Comparison of ENCODE assay signal across 8 cellular contexts in genomic region chr4:158667651-158668198, GRCh38. TPM values are rescaled to one million over a fixed set of nuclear protein-coding genes. Genes with fewer than 3 reads are reported as not detected.
DNase-seq lines count a peak whose midpoint lies in the region; ATAC-seq and TF ChIP-seq lines count a peak whose summit lies in the region.

No MANE protein-coding gene starts in this region.

- peaks cover 47% of the 10 kb centered on the region for H3K79me2 ChIP-seq in GM23338 (replicated peaks; ENCODE audit: insufficient read depth)

- no peak for TF ChIP-seq EP300 in stomach (IDR thresholded peaks at IDR 0.05)

- no peaks in the 10 kb centered on the region for H3K9me2 ChIP-seq in GM23338 (ENCODE audit: insufficient read depth)

- no peak overlapping the region for H2AFZ ChIP-seq in GM23338

- H3K36me3 ChIP-seq in GM23338 (ENCODE audit: insufficient read depth) (peaks cover 5% of the 10 kb centered on the region; the same call in 1 of the 2 replicates), stomach (no peaks in the 10 kb centered on the region)

- H3K4me3 ChIP-seq in AG10803 (ENCODE audit: low read length) (no peak overlapping the region), GM23338 (no peak overlapping the region), stomach (no peak overlapping the region)

- no peaks in the 10 kb centered on the region; the same call in 1 of the 2 replicates for H4K20me1 ChIP-seq in GM23338 (replicated peaks; ENCODE audit: insufficient read depth)

- H3K27me3 ChIP-seq in GM23338 (ENCODE audit: insufficient read depth), result no peaks in the 10 kb centered on the region
- H3K27me3 ChIP-seq in stomach, result no peaks in the 10 kb centered on the region

- H3F3A ChIP-seq in GM23338 (replicated peaks; ENCODE audit: low read depth), result peaks cover 5% of the 10 kb centered on the region; the same call in 1 of the 2 replicates

- H3K36me3 Mint-ChIP-seq in GM23338 (ENCODE audit: low read depth), result peaks cover 28% of the 10 kb centered on the region

- no peak overlapping the region for H3K27ac Mint-ChIP-seq in GM23338

- H3K27ac ChIP-seq in GM23338 (ENCODE audit: low read depth), result no peak overlapping the region
- H3K27ac ChIP-seq in stomach, result no peak overlapping the region

- TF ChIP-seq CTCF in AG10803 (conservative IDR thresholded peaks at IDR 0.05; ENCODE audit: low read length), result peak; percentile 71
- TF ChIP-seq CTCF in GM23338 (conservative IDR thresholded peaks at IDR 0.05; ENCODE audit: low read depth in 2 of 2), result peak; percentile 62 to 80
- peak in 4 of 7 experiments; percentile 22 to 36 (median 31) for TF ChIP-seq CTCF in stomach (IDR thresholded peaks at IDR 0.05)

- H3K9me3 Mint-ChIP-seq in GM23338, result no peaks in the 10 kb centered on the region; the same call in 2 of the 3 replicates

- no peak overlapping the region for H3K4me2 ChIP-seq in GM23338

- H3K4me1 ChIP-seq in GM23338 (ENCODE audit: insufficient read depth), result 0 out of 2 replicates have a peak, but pooled peaks cover 5% of the 10 kb centered on the region
- H3K4me1 ChIP-seq in stomach, result peaks cover 10 to 31% (median 16%) of the 10 kb centered on the region in 4 donors

- TF ChIP-seq POLR2A in stomach (IDR thresholded peaks at IDR 0.05), result no peak

- no peaks in the 10 kb centered on the region for H3K9me3 ChIP-seq in stomach

- peaks cover 12% of the 10 kb centered on the region for H3K27me3 Mint-ChIP-seq in GM23338 (ENCODE audit: insufficient read depth, low read depth, poor library complexity)

- peaks cover 12% of the 10 kb centered on the region; the same call in 2 of the 3 replicates for H3K4me1 Mint-ChIP-seq in GM23338

- ATAC-seq in GM23338 (no peak), HG02852 (IDR thresholded peaks at IDR 0.05; ENCODE audit: unreplicated experiment) (no peak)

- no peak overlapping the region for H3K4me3 Mint-ChIP-seq in GM23338

- intact Hi-C loops in stomach (cut with DNase I; ENCODE audit: low total_unique reads), result no loop called here

- DNase-seq in AG10803 (ENCODE audit: low read depth) (peak; percentile 45), GM23338 (ENCODE audit: low spot score) (peak; percentile 59), SW480 (ENCODE audit: low spot score) (peak; percentile 17), fibroblast of peridontal ligament (ENCODE audit: extremely low read depth) (peak; percentile 47), stomach (no peak), mesenteric fat pad (ENCODE audit: low spot score) (no peak)
- no peak for DNase-seq in activated CD8-positive, alpha-beta memory T cell treated with anti-CD3 and anti-CD28 coated beads, Interleukin-2, amount 50 U/mL, for 4 hours

- 79 to 86% (median 82%) methylated on average over 3 of the region's 3 CpGs for WGBS in stomach, 5 donors

TF ChIP-seq in GM23338, 12 proteins besides CTCF, POLR2A, EP300 and RAD21 (continues in another document):
- no peak for TF ChIP-seq EZH2 (IDR thresholded peaks at IDR 0.05; ENCODE audit: low read depth, unreplicated experiment)
- TF ChIP-seq, protein P1, sequence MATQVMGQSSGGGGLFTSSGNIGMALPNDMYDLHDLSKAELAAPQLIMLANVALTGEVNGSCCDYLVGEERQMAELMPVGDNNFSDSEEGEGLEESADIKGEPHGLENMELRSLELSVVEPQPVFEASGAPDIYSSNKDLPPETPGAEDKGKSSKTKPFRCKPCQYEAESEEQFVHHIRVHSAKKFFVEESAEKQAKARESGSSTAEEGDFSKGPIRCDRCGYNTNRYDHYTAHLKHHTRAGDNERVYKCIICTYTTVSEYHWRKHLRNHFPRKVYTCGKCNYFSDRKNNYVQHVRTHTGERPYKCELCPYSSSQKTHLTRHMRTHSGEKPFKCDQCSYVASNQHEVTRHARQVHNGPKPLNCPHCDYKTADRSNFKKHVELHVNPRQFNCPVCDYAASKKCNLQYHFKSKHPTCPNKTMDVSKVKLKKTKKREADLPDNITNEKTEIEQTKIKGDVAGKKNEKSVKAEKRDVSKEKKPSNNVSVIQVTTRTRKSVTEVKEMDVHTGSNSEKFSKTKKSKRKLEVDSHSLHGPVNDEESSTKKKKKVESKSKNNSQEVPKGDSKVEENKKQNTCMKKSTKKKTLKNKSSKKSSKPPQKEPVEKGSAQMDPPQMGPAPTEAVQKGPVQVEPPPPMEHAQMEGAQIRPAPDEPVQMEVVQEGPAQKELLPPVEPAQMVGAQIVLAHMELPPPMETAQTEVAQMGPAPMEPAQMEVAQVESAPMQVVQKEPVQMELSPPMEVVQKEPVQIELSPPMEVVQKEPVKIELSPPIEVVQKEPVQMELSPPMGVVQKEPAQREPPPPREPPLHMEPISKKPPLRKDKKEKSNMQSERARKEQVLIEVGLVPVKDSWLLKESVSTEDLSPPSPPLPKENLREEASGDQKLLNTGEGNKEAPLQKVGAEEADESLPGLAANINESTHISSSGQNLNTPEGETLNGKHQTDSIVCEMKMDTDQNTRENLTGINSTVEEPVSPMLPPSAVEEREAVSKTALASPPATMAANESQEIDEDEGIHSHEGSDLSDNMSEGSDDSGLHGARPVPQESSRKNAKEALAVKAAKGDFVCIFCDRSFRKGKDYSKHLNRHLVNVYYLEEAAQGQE (IDR thresholded peaks at IDR 0.05; ENCODE audit: unreplicated experiment), result no peak
- no peak for TF ChIP-seq EZH2phosphoT487 (IDR thresholded peaks at IDR 0.05; ENCODE audit: unreplicated experiment)
- no peak for TF ChIP-seq POLR2AphosphoS5 (IDR thresholded peaks at IDR 0.05; ENCODE audit: low read depth)
- TF ChIP-seq JUNB (IDR thresholded peaks at IDR 0.05; ENCODE audit: unreplicated experiment), result no peak
- TF ChIP-seq, protein P2, sequence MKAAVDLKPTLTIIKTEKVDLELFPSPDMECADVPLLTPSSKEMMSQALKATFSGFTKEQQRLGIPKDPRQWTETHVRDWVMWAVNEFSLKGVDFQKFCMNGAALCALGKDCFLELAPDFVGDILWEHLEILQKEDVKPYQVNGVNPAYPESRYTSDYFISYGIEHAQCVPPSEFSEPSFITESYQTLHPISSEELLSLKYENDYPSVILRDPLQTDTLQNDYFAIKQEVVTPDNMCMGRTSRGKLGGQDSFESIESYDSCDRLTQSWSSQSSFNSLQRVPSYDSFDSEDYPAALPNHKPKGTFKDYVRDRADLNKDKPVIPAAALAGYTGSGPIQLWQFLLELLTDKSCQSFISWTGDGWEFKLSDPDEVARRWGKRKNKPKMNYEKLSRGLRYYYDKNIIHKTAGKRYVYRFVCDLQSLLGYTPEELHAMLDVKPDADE (IDR thresholded peaks at IDR 0.05), result no peak
- TF ChIP-seq ZNF331 (CRISPR knock-in tag; IDR thresholded peaks at IDR 0.05; ENCODE audit: low read depth), result no peak

RNA-seq across cellular contexts. Expression of gene C4orf46, which starts 4.0 kb away (rescaled TPM):
- 41.5 and 51.5 TPM in 2 replicates for total RNA-seq in GM23338 (2014; rRNA removed; shearing (Covaris generic))
- polyA plus RNA-seq in GM23338 (2016; fragmentation: Nextera tagmentation; extraction: Ambion mirVana) (18.9 and 23.9 TPM in 2 replicates), stomach (1 to 10 TPM; 2.0 to 3.5 (median 2.1) TPM)
- total RNA-seq in stomach (10 to 100 TPM in 1 of 5 donors, 1 to 10 TPM in 3, under 1 TPM in 1; 0.29 to 23.5 (median 2.9) TPM), mesenteric fat pad (2.7 TPM)

RNA-seq across cellular contexts. Expression of gene ETFDH, which starts 4.4 kb away (rescaled TPM):
- 9.2 and 11.4 TPM in 2 replicates for total RNA-seq in GM23338 (2014; rRNA removed; shearing (Covaris generic))
- polyA plus RNA-seq in GM23338 (2016; fragmentation: Nextera tagmentation; extraction: Ambion mirVana) (13.7 and 17.7 TPM in 2 replicates), stomach (10 to 100 TPM; 18.1 to 24.7 (median 18.8) TPM)
- total RNA-seq in stomach (10 to 100 TPM in 4 of 5 donors, 1 to 10 TPM in 1; 9.3 to 78.0 (median 42.9) TPM), mesenteric fat pad (68.8 TPM)

RNA-seq across cellular contexts. Expression of gene PPID, which starts 55.5 kb away (rescaled TPM):
- total RNA-seq in GM23338 (2014; rRNA removed; shearing (Covaris generic)), result 52.5 and 56.6 TPM in 2 replicates
- polyA plus RNA-seq in GM23338 (2016; fragmentation: Nextera tagmentation; extraction: Ambion mirVana) (60.9 and 66.2 TPM in 2 replicates), stomach (10 to 100 TPM; 18.3 to 22.1 (median 20.9) TPM)
- total RNA-seq in stomach (10 to 100 TPM in 4 of 5 donors, 1 to 10 TPM in 1; 1.2 to 98.5 (median 12.9) TPM), mesenteric fat pad (19.6 TPM)

Comparison
In these comparisons a context has a peak if more than half of its experiments do, and no peak if none do; other contexts are left out.
1. DNase-seq: peak in AG10803 (single experiment), GM23338 (single experiment), SW480 (single experiment) and fibroblast of peridontal ligament (single experiment); none in stomach (single experiment), activated CD8-positive, alpha-beta memory T cell treated with anti-CD3 and anti-CD28 coated beads, Interleukin-2, amount 50 U/mL, for 4 hours (single experiment) and mesenteric fat pad (single experiment).
2. Peak in every context shown above with its lines, with median percentiles within 50 percentile points of each other: CTCF ChIP-seq.